In genomic region chr22:50224071-50224470, GRCh38 we compare ENCODE assay signal across 15 cellular contexts. TPM values are rescaled to one million over a fixed set of nuclear protein-coding genes. Genes with fewer than 3 reads are reported as not detected.
A peak's percentile ranks its signal among the peaks of the same experiment; 100 is the strongest.
DNase-seq lines count a peak whose midpoint lies in the region; ATAC-seq and TF ChIP-seq lines count a peak whose summit lies in the region.
"Had no signal": no experiment of that assay in that cellular context is flagged by ENCODE, and none has a peak within 500 bp of the region (broad histone marks: within the 10 kb centered on the region; RNA-seq: fewer than 3 reads in every experiment).

No MANE protein-coding gene starts in this region.

- H3K36me3 ChIP-seq in neuronal stem cell (replicated peaks in 1 of 2; ENCODE audit: control insufficient read depth in 2 of 2, insufficient read depth in 2 of 2, low read length in 2 of 2): peaks cover 39 to 71% of the 10 kb centered on the region in 2 donors

- CTCF ChIA-PET in RWPE1 (lab: Yijun Ruan, JAX): interaction anchor here (0.6 kb wide), 1 partner anchor 293 kb away, joined by 4 read pairs; no protein-coding TSS in a partner anchor

- no peaks in the 10 kb centered on the region for H3K9me3 Mint-ChIP-seq in activated T-cell treated with anti-CD3 and anti-CD28 coated beads, Interleukin-2, amount 50 U/mL, for 24 hours
- H3K9me3 Mint-ChIP-seq in activated T-cell treated with anti-CD3 and anti-CD28 coated beads, Interleukin-2, amount 50 U/mL, for 72 hours: no peaks in the 10 kb centered on the region
- H3K9me3 Mint-ChIP-seq in glutamatergic neuron (ENCODE audit: unreplicated experiment): peaks cover 15% of the 10 kb centered on the region
- H3K9me3 Mint-ChIP-seq: CD4-positive, CD25-positive, alpha-beta regulatory T cell had no signal

- TF ChIP-seq CTCF in RWPE1 (conservative IDR thresholded peaks at IDR 0.05; ENCODE audit: low read depth) (no peak), glutamatergic neuron (IDR thresholded peaks at IDR 0.05; ENCODE audit: partially characterized antibody, unreplicated experiment) (no peak)

- peak overlapping the region; percentile 1; the same call in 1 of the 2 replicates for H3K27ac ChIP-seq in RWPE1
- H3K27ac ChIP-seq in neuronal stem cell (replicated peaks; ENCODE audit: low read length): no peak overlapping the region
- H3K27ac ChIP-seq: BLaER1 had no signal

- no peaks in the 10 kb centered on the region for H3K4me1 Mint-ChIP-seq in activated T-cell treated with anti-CD3 and anti-CD28 coated beads, Interleukin-2, amount 50 U/mL, for 24 hours (ENCODE audit: low read depth)
- no peaks in the 10 kb centered on the region for H3K4me1 Mint-ChIP-seq in activated T-cell treated with anti-CD3 and anti-CD28 coated beads, Interleukin-2, amount 50 U/mL, for 72 hours (ENCODE audit: low read depth)
- peaks cover 1% of the 10 kb centered on the region for H3K4me1 Mint-ChIP-seq in glutamatergic neuron (ENCODE audit: low read depth, unreplicated experiment)
- H3K4me1 Mint-ChIP-seq: CD4-positive, CD25-positive, alpha-beta regulatory T cell had no signal

- peaks cover 81% of the 10 kb centered on the region for H3K36me3 Mint-ChIP-seq in activated T-cell treated with anti-CD3 and anti-CD28 coated beads, Interleukin-2, amount 50 U/mL, for 24 hours (ENCODE audit: low read depth)
- peaks cover 2 to 14% of the 10 kb centered on the region in 2 donors for H3K36me3 Mint-ChIP-seq in activated T-cell treated with anti-CD3 and anti-CD28 coated beads, Interleukin-2, amount 50 U/mL, for 72 hours (ENCODE audit: insufficient read depth in 2 of 2)
- no peaks in the 10 kb centered on the region for H3K36me3 Mint-ChIP-seq in glutamatergic neuron (ENCODE audit: unreplicated experiment)

- H2BK12ac ChIP-seq in neuronal stem cell (ENCODE audit: low read length): no peak overlapping the region

- H3K27ac Mint-ChIP-seq in activated T-cell treated with anti-CD3 and anti-CD28 coated beads, Interleukin-2, amount 50 U/mL, for 24 hours: peak overlapping the region; percentile 14
- H3K27ac Mint-ChIP-seq in activated T-cell treated with anti-CD3 and anti-CD28 coated beads, Interleukin-2, amount 50 U/mL, for 72 hours: no peak overlapping the region
- H3K27ac Mint-ChIP-seq in glutamatergic neuron (ENCODE audit: unreplicated experiment): no peak overlapping the region

- no peak overlapping the region for H3K14ac ChIP-seq in neuronal stem cell (ENCODE audit: low read length)

- H3K79me1 ChIP-seq in neuronal stem cell (ENCODE audit: low read depth, low read length): peaks cover 21% of the 10 kb centered on the region

- ATAC-seq in activated T-cell treated with anti-CD3 and anti-CD28 coated beads, Interleukin-2, amount 50 U/mL, for 72 hours (replicated peaks in 1 of 2): no peak
- no peak for ATAC-seq in HG02610 (IDR thresholded peaks at IDR 0.05; ENCODE audit: unreplicated experiment)
- ATAC-seq: GM12878, HCT116 had no signal

- no peak overlapping the region for H4K8ac ChIP-seq in neuronal stem cell (ENCODE audit: low read depth, low read length)

- H2AFZ ChIP-seq in neuronal stem cell (ENCODE audit: low read length): no peak overlapping the region

- no peak for DNase-seq in activated T-cell treated with anti-CD3 and anti-CD28 coated beads, Interleukin-2, amount 50 U/mL, for 24 hours
- DNase-seq in activated T-cell treated with anti-CD3 and anti-CD28 coated beads, Interleukin-2, amount 50 U/mL, for 72 hours: no peak
- DNase-seq in RWPE1 (ENCODE audit: low spot score) (no peak), glutamatergic neuron (peak; percentile 28), neuronal stem cell (ENCODE audit: low spot score) (no peak), germinal center (ENCODE audit: low spot score) (no peak), NCI-H446 (lab: John Stamatoyannopoulos, UW) (no peak)
- DNase-seq: 8988T; AML-193; CD4-positive, CD25-positive, alpha-beta regulatory T cell; DMS53 had no signal

- H3K27me3 ChIP-seq in neuronal stem cell (ENCODE audit: control insufficient read depth in 3 of 3, insufficient read depth in 3 of 3, low read depth in 1 of 3, low read length in 3 of 3): no peaks in the 10 kb centered on the region
- H3K27me3 ChIP-seq: BLaER1 had no signal

- H3K9ac ChIP-seq in neuronal stem cell (ENCODE audit: low read depth, low read length, poor library complexity): peak overlapping the region; percentile 21
- H3K9ac ChIP-seq: BLaER1 had no signal

- no peak overlapping the region for H3K4ac ChIP-seq in neuronal stem cell (ENCODE audit: low read length)

- H3K27me3 Mint-ChIP-seq in activated T-cell treated with anti-CD3 and anti-CD28 coated beads, Interleukin-2, amount 50 U/mL, for 24 hours: no peaks in the 10 kb centered on the region
- H3K27me3 Mint-ChIP-seq in activated T-cell treated with anti-CD3 and anti-CD28 coated beads, Interleukin-2, amount 50 U/mL, for 72 hours (ENCODE audit: low read depth): no peaks in the 10 kb centered on the region
- H3K27me3 Mint-ChIP-seq in glutamatergic neuron (ENCODE audit: unreplicated experiment): peaks cover 11% of the 10 kb centered on the region
- H3K27me3 Mint-ChIP-seq: CD4-positive, CD25-positive, alpha-beta regulatory T cell had no signal

- H3K9me3 ChIP-seq in neuronal stem cell (replicated peaks in 1 of 2; ENCODE audit: control insufficient read depth in 2 of 2, insufficient read depth in 1 of 2, low read depth in 1 of 2, low read length in 2 of 2): no peaks in the 10 kb centered on the region
- H3K9me3 ChIP-seq: BLaER1 had no signal

- no peak overlapping the region for H3K4me2 ChIP-seq in neuronal stem cell (ENCODE audit: insufficient read depth, low read length, poor library complexity, severe bottlenecking)
- H3K4me2 ChIP-seq: BLaER1 had no signal

- no peak overlapping the region for H2BK15ac ChIP-seq in neuronal stem cell (ENCODE audit: low read length)

- H3K4me3 ChIP-seq in neuronal stem cell (ENCODE audit: low read length in 2 of 2): no peak overlapping the region
- H3K4me3 ChIP-seq: BLaER1, GM12878 had no signal

- H3K4me3 Mint-ChIP-seq in activated T-cell treated with anti-CD3 and anti-CD28 coated beads, Interleukin-2, amount 50 U/mL, for 24 hours: no peak overlapping the region
- H3K4me3 Mint-ChIP-seq in activated T-cell treated with anti-CD3 and anti-CD28 coated beads, Interleukin-2, amount 50 U/mL, for 72 hours: no peak overlapping the region
- no peak overlapping the region for H3K4me3 Mint-ChIP-seq in glutamatergic neuron (ENCODE audit: unreplicated experiment)
- H3K4me3 Mint-ChIP-seq: CD4-positive, CD25-positive, alpha-beta regulatory T cell had no signal

- no peaks in the 10 kb centered on the region for H3K4me1 ChIP-seq in neuronal stem cell (ENCODE audit: control insufficient read depth in 2 of 2, insufficient read depth in 1 of 2, low read depth in 1 of 2, low read length in 2 of 2)

- POLR2A ChIA-PET in RWPE1 (lab: Yijun Ruan, JAX; ENCODE audit: low non-redundant PET): no interaction called here

- no peak overlapping the region for H3K18ac ChIP-seq in neuronal stem cell (ENCODE audit: low read length)

- H3K23ac ChIP-seq in neuronal stem cell (ENCODE audit: low read depth, low read length, poor library complexity): no peak overlapping the region

- no CpG with 5 or more reads among the region's 16 CpGs for WGBS in neuronal stem cell (ENCODE audit: extremely low coverage in 2 of 2, insufficient read length in 2 of 2, insufficient replicate concordance in 1 of 2), 2 donors

- H2BK120ac ChIP-seq in neuronal stem cell (ENCODE audit: low read depth, low read length): no peak overlapping the region

- no peak overlapping the region for H2BK5ac ChIP-seq in neuronal stem cell (ENCODE audit: low read length)

- no peak overlapping the region for H4K91ac ChIP-seq in neuronal stem cell (ENCODE audit: low read depth, low read length, poor library complexity)

- H2AK5ac ChIP-seq in neuronal stem cell (ENCODE audit: low read depth, low read length): no peak overlapping the region

RNA-seq across cellular contexts. Expression of gene TUBGCP6, which starts 20.8 kb away (rescaled TPM):
- total RNA-seq in activated T-cell treated with anti-CD3 and anti-CD28 coated beads, Interleukin-2, amount 50 U/mL, for 72 hours: 10 to 100 TPM; 64.9 to 69.7 TPM
- 51.0 TPM for total RNA-seq in glutamatergic neuron (ENCODE audit: unreplicated experiment)
- 12.1 TPM for polyA plus RNA-seq in neuronal stem cell (2013, experiment 1 of 2)
- 12.1 TPM for polyA plus RNA-seq in neuronal stem cell (2013, experiment 2 of 2)

RNA-seq across cellular contexts. Expression of gene SELENOO, which starts 23.3 kb away (rescaled TPM):
- total RNA-seq in activated T-cell treated with anti-CD3 and anti-CD28 coated beads, Interleukin-2, amount 50 U/mL, for 72 hours: 10 to 100 TPM; 17.6 to 19.4 TPM
- total RNA-seq in glutamatergic neuron (ENCODE audit: unreplicated experiment): 23.9 TPM
- polyA plus RNA-seq in neuronal stem cell (2013, experiment 1 of 2): 11.5 TPM
- 11.4 TPM for polyA plus RNA-seq in neuronal stem cell (2013, experiment 2 of 2)

RNA-seq across cellular contexts. Expression of gene HDAC10, which starts 27.0 kb away (rescaled TPM):
- 10 to 100 TPM; 52.1 to 57.4 TPM for total RNA-seq in activated T-cell treated with anti-CD3 and anti-CD28 coated beads, Interleukin-2, amount 50 U/mL, for 72 hours
- 88.2 TPM for total RNA-seq in glutamatergic neuron (ENCODE audit: unreplicated experiment)
- 20.1 TPM for polyA plus RNA-seq in neuronal stem cell (2013, experiment 1 of 2)
- 18.8 TPM for polyA plus RNA-seq in neuronal stem cell (2013, experiment 2 of 2)

RNA-seq across cellular contexts. Expression of gene MAPK12, which starts 37.4 kb away (rescaled TPM):
- 10 to 100 TPM in 1 of 2 donors, 1 to 10 TPM in 1; 8.5 to 11.5 TPM for total RNA-seq in activated T-cell treated with anti-CD3 and anti-CD28 coated beads, Interleukin-2, amount 50 U/mL, for 72 hours
- total RNA-seq in glutamatergic neuron (ENCODE audit: unreplicated experiment): 88.5 TPM
- polyA plus RNA-seq in neuronal stem cell (2013, experiment 1 of 2): 28.8 TPM
- polyA plus RNA-seq in neuronal stem cell (2013, experiment 2 of 2): 28.1 TPM

RNA-seq across cellular contexts. Expression of gene TRABD, which starts 38.4 kb away (rescaled TPM):
- total RNA-seq in activated T-cell treated with anti-CD3 and anti-CD28 coated beads, Interleukin-2, amount 50 U/mL, for 72 hours: 100 to 1,000 TPM; 108 to 125 TPM
- 31.3 TPM for total RNA-seq in glutamatergic neuron (ENCODE audit: unreplicated experiment)
- 34.5 TPM for polyA plus RNA-seq in neuronal stem cell (2013, experiment 1 of 2)
- 33.8 TPM for polyA plus RNA-seq in neuronal stem cell (2013, experiment 2 of 2)
